In the genomic region with DNA sequence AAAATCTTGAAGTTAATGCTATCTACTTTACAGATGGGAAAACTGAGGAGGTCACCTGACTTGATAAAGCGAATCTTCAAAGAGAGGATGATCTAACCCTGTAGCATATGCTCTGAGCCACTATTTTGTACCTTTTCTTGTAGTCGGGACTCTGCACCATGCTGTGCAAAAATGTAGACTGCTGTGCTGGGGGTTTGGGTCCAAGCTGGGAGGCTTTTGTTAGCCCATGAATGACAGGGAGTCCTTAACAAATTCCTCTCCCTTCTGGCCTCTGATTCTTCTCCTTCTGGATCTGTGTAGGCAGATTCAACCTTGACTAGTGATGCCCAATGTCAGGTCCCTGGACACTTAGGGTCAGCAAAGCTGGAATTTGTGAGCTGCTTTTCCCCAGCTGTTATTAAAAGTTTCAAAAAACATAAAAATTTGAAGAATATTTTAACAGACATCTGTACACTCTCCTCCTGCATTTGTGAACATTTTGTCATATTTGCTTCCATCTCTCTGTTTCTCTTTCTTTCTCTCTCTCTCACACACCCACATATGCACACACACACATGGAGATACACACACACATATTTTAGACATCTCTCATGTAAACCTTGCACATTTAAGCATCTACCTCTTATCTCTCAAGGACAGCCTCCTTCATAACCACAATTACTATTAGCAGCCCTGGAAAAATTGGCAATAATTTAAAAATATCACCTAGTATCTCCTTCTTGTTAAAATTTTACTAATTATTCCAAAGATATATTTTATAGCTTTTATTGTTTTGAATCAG, we compare ENCODE assay signal across 1 cellular context.
TF ChIP-seq lines count a peak whose summit lies in the region.

No MANE protein-coding gene starts in this region.

TF ChIP-seq in IMR-90, 13 proteins besides CTCF, POLR2A, EP300 and RAD21 (continued from another document):
- TF ChIP-seq, protein P1, sequence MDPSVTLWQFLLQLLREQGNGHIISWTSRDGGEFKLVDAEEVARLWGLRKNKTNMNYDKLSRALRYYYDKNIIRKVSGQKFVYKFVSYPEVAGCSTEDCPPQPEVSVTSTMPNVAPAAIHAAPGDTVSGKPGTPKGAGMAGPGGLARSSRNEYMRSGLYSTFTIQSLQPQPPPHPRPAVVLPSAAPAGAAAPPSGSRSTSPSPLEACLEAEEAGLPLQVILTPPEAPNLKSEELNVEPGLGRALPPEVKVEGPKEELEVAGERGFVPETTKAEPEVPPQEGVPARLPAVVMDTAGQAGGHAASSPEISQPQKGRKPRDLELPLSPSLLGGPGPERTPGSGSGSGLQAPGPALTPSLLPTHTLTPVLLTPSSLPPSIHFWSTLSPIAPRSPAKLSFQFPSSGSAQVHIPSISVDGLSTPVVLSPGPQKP (IDR thresholded peaks at IDR 0.05; ENCODE audit: borderline replicate concordance, low read depth, low read length), result no peak
- TF ChIP-seq SMC3 (IDR thresholded peaks at IDR 0.05; ENCODE audit: low read depth, low read length) (no peak), NFE2L2 (IDR thresholded peaks at IDR 0.05; ENCODE audit: low read depth, low read length) (no peak)
TF ChIP-seq in IMR-90: peak in this region for 0.
